8 cellular contexts compared by ENCODE assay signal in the genomic region with DNA sequence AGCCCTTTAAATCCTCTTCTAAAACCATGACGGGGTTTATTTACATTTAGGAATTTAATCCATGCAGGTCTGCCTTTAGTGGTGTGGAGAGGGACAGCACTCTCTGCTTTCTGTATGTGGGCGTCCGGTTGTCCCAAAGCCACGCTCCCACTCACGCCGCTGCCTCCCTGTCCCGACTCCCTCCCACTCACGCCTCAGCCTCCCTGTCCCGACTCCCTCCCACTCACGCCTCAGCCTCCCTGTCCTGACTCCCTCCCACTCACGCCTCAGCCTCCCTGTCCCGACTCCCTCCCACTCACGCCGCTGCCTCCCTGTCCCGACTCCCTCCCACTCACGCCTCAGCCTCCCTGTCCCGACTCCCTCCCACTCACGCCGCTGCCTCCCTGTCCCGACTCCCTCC.
DNase-seq lines count a peak whose midpoint lies in the region; ATAC-seq, FAIRE-seq and TF ChIP-seq lines count a peak whose summit lies in the region.
"Not testable (repeated sequence)": the region's sequence is repeated elsewhere in the genome, so short reads cannot be mapped to it uniquely, and the experiment has no call there.

No MANE protein-coding gene starts in this region.

- peak overlapping the region; percentile 61 for H3K9ac ChIP-seq in DND-41 (ENCODE audit: low read depth, low read length)
- H3K9ac ChIP-seq in endodermal cell (ENCODE audit: extremely low read depth, low read length, poor library complexity, severe bottlenecking); kidney (ENCODE audit: low read length in 2 of 2): not testable (repeated sequence)

- not testable (repeated sequence) for H2AFZ ChIP-seq in DND-41 (ENCODE audit: low read depth, low read length)

- DNase-seq in DND-41; activated CD4-positive, alpha-beta T cell treated with anti-CD3 and anti-CD28 coated beads for 36 hours; endodermal cell; naive B cell; nephron progenitor cell; stimulated activated naive CD8-positive, alpha-beta T cell treated with anti-CD3 and anti-CD28 coated beads, Interleukin-15, amount 100 ng/mL, for 72 hours: not testable (repeated sequence)
- peak; percentile 10 for DNase-seq in activated naive CD4-positive, alpha-beta T cell treated with anti-CD3 and anti-CD28 coated beads, Interleukin-2, amount 10 ng/mL, durations not matched to agents 7 days and 5 days
- DNase-seq in kidney: peak; percentile 32

- POLR2A ChIA-PET in activated CD4-positive, alpha-beta T cell treated with anti-CD3 and anti-CD28 coated beads for 36 hours (lab: Charles Lee): not testable (repeated sequence)

- peaks cover 57% of the 10 kb centered on the region for H3K4me1 Mint-ChIP-seq in activated CD4-positive, alpha-beta T cell treated with anti-CD3 and anti-CD28 coated beads for 36 hours
- H3K4me1 Mint-ChIP-seq in activated naive CD4-positive, alpha-beta T cell treated with anti-CD3 and anti-CD28 coated beads, Interleukin-2, amount 10 ng/mL, durations not matched to agents 7 days and 5 days: peaks cover 63% of the 10 kb centered on the region
- not testable (repeated sequence) for H3K4me1 Mint-ChIP-seq in endodermal cell
- H3K4me1 Mint-ChIP-seq in naive B cell: peaks cover 38 to 49% (median 42%) of the 10 kb centered on the region in 3 donors
- H3K4me1 Mint-ChIP-seq in nephron progenitor cell: peaks cover 55% of the 10 kb centered on the region
- H3K4me1 Mint-ChIP-seq in stimulated activated naive CD8-positive, alpha-beta T cell treated with anti-CD3 and anti-CD28 coated beads, Interleukin-15, amount 100 ng/mL, for 72 hours: peaks cover 61% of the 10 kb centered on the region

- ATAC-seq in DND-41 (ENCODE audit: insufficient read depth, low read depth); activated CD4-positive, alpha-beta T cell treated with anti-CD3 and anti-CD28 coated beads for 36 hours; naive B cell (ENCODE audit: low read depth in 2 of 2); stimulated activated naive CD8-positive, alpha-beta T cell treated with anti-CD3 and anti-CD28 coated beads, Interleukin-15, amount 100 ng/mL, for 72 hours: not testable (repeated sequence)

- not testable (repeated sequence) for H3K27me3 Mint-ChIP-seq in activated CD4-positive, alpha-beta T cell treated with anti-CD3 and anti-CD28 coated beads for 36 hours; endodermal cell (ENCODE audit: insufficient read depth); stimulated activated naive CD8-positive, alpha-beta T cell treated with anti-CD3 and anti-CD28 coated beads, Interleukin-15, amount 100 ng/mL, for 72 hours
- peaks cover 13% of the 10 kb centered on the region for H3K27me3 Mint-ChIP-seq in activated naive CD4-positive, alpha-beta T cell treated with anti-CD3 and anti-CD28 coated beads, Interleukin-2, amount 10 ng/mL, durations not matched to agents 7 days and 5 days
- H3K27me3 Mint-ChIP-seq in naive B cell: peaks cover 14 to 47% (median 16%) of the 10 kb centered on the region in 3 donors
- H3K27me3 Mint-ChIP-seq in nephron progenitor cell (ENCODE audit: low read depth, poor library complexity): peaks cover 44% of the 10 kb centered on the region

- peak overlapping the region; percentile 37 for H3K27ac Mint-ChIP-seq in activated CD4-positive, alpha-beta T cell treated with anti-CD3 and anti-CD28 coated beads for 36 hours
- H3K27ac Mint-ChIP-seq in activated naive CD4-positive, alpha-beta T cell treated with anti-CD3 and anti-CD28 coated beads, Interleukin-2, amount 10 ng/mL, durations not matched to agents 7 days and 5 days: peak overlapping the region; percentile 82
- H3K27ac Mint-ChIP-seq in endodermal cell, naive B cell, nephron progenitor cell: not testable (repeated sequence)
- H3K27ac Mint-ChIP-seq in stimulated activated naive CD8-positive, alpha-beta T cell treated with anti-CD3 and anti-CD28 coated beads, Interleukin-15, amount 100 ng/mL, for 72 hours: peak overlapping the region in 1 of 2 donors; percentile 86

- not testable (repeated sequence) for H3K79me2 ChIP-seq in DND-41 (ENCODE audit: insufficient read depth, low read length)

- peak overlapping the region; percentile 67 for H3K4me2 ChIP-seq in DND-41 (ENCODE audit: insufficient read depth, low read length)

- not testable (repeated sequence) for FAIRE-seq in kidney (lab: Jason Lieb, UNC)

- 75 to 85% methylated on average over 5 to 15 of the region's 20 CpGs for WGBS in endodermal cell (ENCODE audit: insufficient coverage in 1 of 2, insufficient read length in 1 of 2), 2 experiments

- CTCF ChIA-PET in activated CD4-positive, alpha-beta T cell treated with anti-CD3 and anti-CD28 coated beads for 36 hours (lab: Charles Lee): interaction anchor here (0.9 kb wide), 1 partner anchor 21 kb away, joined by 4 read pairs; no protein-coding TSS in a partner anchor
- CTCF ChIA-PET in activated naive CD4-positive, alpha-beta T cell treated with anti-CD3 and anti-CD28 coated beads, Interleukin-2, amount 10 ng/mL, durations not matched to agents 7 days and 5 days (lab: Charles Lee): not testable (repeated sequence)

- peak overlapping the region; percentile 92 for H3K27ac ChIP-seq in DND-41 (ENCODE audit: low read length)
- not testable (repeated sequence) for H3K27ac ChIP-seq in endodermal cell (ENCODE audit: low read depth, low read length); kidney (ENCODE audit: low read depth in 2 of 2, low read length in 2 of 2)

- 0 out of 4 replicates have a peak overlapping the region, but pooled peaks of 1 of the 2 experiments have one; percentile 47 for H3K4me3 ChIP-seq in DND-41 (ENCODE audit: low read depth in 1 of 2, low read length in 2 of 2)
- not testable (repeated sequence) for H3K4me3 ChIP-seq in endodermal cell (ENCODE audit: low read length); kidney (ENCODE audit: low read length in 2 of 2)

- not testable (repeated sequence) for TF ChIP-seq CTCF in DND-41 (IDR thresholded peaks at IDR 0.05; ENCODE audit: borderline replicate concordance, extremely low read depth, low read length, poor library complexity, severe bottlenecking); kidney (IDR thresholded peaks at IDR 0.05; ENCODE audit: borderline replicate concordance, extremely low read depth, insufficient read depth); nephron progenitor cell (IDR thresholded peaks at IDR 0.05)
- TF ChIP-seq CTCF in endodermal cell (conservative IDR thresholded peaks at IDR 0.05): peak; percentile 14

- intact Hi-C loops in activated CD4-positive, alpha-beta T cell treated with anti-CD3 and anti-CD28 coated beads for 36 hours (cut with DNase I, micrococcal nuclease): loop anchor here (5.0 kb wide), 3 partner anchors 156 to 471 kb away; a partner anchor contains a TSS
- intact Hi-C loops in kidney (cut with DNase I): not testable (repeated sequence)

- not testable (repeated sequence) for H3K36me3 Mint-ChIP-seq in activated CD4-positive, alpha-beta T cell treated with anti-CD3 and anti-CD28 coated beads for 36 hours (ENCODE audit: low read depth); activated naive CD4-positive, alpha-beta T cell treated with anti-CD3 and anti-CD28 coated beads, Interleukin-2, amount 10 ng/mL, durations not matched to agents 7 days and 5 days; endodermal cell (ENCODE audit: low read depth); naive B cell; nephron progenitor cell (ENCODE audit: low read depth)

- H3K9me3 ChIP-seq in DND-41 (ENCODE audit: insufficient read depth, low read length, severe bottlenecking); endodermal cell (ENCODE audit: control insufficient read depth, low read length); kidney (ENCODE audit: control insufficient read depth in 1 of 2, low read length in 2 of 2): not testable (repeated sequence)

- not testable (repeated sequence) for H4K20me1 ChIP-seq in DND-41 (ENCODE audit: insufficient read depth, low read length)

- H3K4me3 Mint-ChIP-seq in activated CD4-positive, alpha-beta T cell treated with anti-CD3 and anti-CD28 coated beads for 36 hours; activated naive CD4-positive, alpha-beta T cell treated with anti-CD3 and anti-CD28 coated beads, Interleukin-2, amount 10 ng/mL, durations not matched to agents 7 days and 5 days; endodermal cell: not testable (repeated sequence)
- H3K4me3 Mint-ChIP-seq in naive B cell: peak overlapping the region in 5 of 8 donors; percentile 30 to 77 (median 52)
- peak overlapping the region; percentile 36 for H3K4me3 Mint-ChIP-seq in nephron progenitor cell
- peak overlapping the region; percentile 79 to 85 for H3K4me3 Mint-ChIP-seq in stimulated activated naive CD8-positive, alpha-beta T cell treated with anti-CD3 and anti-CD28 coated beads, Interleukin-15, amount 100 ng/mL, for 72 hours

- H3K36me3 ChIP-seq in DND-41 (ENCODE audit: insufficient read depth, low read length); endodermal cell (ENCODE audit: control insufficient read depth, insufficient read depth, low read length); kidney (ENCODE audit: control insufficient read depth in 1 of 2, insufficient read depth in 2 of 2, low read length in 2 of 2): not testable (repeated sequence)

- not testable (repeated sequence) for H3K9me3 Mint-ChIP-seq in activated CD4-positive, alpha-beta T cell treated with anti-CD3 and anti-CD28 coated beads for 36 hours (ENCODE audit: low read depth); activated naive CD4-positive, alpha-beta T cell treated with anti-CD3 and anti-CD28 coated beads, Interleukin-2, amount 10 ng/mL, durations not matched to agents 7 days and 5 days; endodermal cell; nephron progenitor cell
- peaks cover 0 to 20% (median 7%) of the 10 kb centered on the region in 7 donors for H3K9me3 Mint-ChIP-seq in naive B cell
- H3K9me3 Mint-ChIP-seq in stimulated activated naive CD8-positive, alpha-beta T cell treated with anti-CD3 and anti-CD28 coated beads, Interleukin-15, amount 100 ng/mL, for 72 hours: peaks cover 7 to 13% of the 10 kb centered on the region in 2 donors

- H3K4me1 ChIP-seq in DND-41 (ENCODE audit: insufficient read depth, low read length): peaks cover 49% of the 10 kb centered on the region
- H3K4me1 ChIP-seq in endodermal cell (ENCODE audit: control insufficient read depth, insufficient read depth, low read length); kidney (ENCODE audit: control insufficient read depth in 1 of 2, insufficient read depth in 1 of 2, low read depth in 1 of 2, low read length in 2 of 2): not testable (repeated sequence)

- not testable (repeated sequence) for H3K27me3 ChIP-seq in DND-41 (ENCODE audit: insufficient read depth, low read length, poor library complexity); endodermal cell (ENCODE audit: control insufficient read depth, insufficient read depth, low read length, poor library complexity, severe bottlenecking)
